ENCODE assay signal across 1 cellular context in the genomic region with DNA sequence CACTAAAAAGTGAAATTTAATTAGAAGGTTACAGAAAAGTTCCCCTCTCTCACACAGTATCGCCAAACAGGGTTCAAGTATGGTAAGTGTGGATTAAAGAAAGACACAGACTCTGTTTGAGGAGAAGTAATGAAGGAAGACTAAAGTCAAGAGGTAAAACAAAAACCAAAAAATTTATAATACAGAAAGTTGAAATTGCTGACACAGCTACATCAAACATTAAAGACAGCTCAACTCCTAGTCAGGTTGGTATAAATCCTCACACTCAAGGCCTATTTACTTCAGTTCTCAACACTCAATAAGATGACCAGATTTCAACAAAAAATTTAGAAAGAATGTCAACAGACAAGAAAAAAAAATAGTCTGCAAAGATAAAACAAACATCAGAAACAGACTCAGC.
TF ChIP-seq lines count a peak whose summit lies in the region.

No MANE protein-coding gene starts in this region.

TF ChIP-seq in GM23338, 12 proteins besides CTCF, POLR2A, EP300 and RAD21 (continued from another document):
- TF ChIP-seq, protein P1, sequence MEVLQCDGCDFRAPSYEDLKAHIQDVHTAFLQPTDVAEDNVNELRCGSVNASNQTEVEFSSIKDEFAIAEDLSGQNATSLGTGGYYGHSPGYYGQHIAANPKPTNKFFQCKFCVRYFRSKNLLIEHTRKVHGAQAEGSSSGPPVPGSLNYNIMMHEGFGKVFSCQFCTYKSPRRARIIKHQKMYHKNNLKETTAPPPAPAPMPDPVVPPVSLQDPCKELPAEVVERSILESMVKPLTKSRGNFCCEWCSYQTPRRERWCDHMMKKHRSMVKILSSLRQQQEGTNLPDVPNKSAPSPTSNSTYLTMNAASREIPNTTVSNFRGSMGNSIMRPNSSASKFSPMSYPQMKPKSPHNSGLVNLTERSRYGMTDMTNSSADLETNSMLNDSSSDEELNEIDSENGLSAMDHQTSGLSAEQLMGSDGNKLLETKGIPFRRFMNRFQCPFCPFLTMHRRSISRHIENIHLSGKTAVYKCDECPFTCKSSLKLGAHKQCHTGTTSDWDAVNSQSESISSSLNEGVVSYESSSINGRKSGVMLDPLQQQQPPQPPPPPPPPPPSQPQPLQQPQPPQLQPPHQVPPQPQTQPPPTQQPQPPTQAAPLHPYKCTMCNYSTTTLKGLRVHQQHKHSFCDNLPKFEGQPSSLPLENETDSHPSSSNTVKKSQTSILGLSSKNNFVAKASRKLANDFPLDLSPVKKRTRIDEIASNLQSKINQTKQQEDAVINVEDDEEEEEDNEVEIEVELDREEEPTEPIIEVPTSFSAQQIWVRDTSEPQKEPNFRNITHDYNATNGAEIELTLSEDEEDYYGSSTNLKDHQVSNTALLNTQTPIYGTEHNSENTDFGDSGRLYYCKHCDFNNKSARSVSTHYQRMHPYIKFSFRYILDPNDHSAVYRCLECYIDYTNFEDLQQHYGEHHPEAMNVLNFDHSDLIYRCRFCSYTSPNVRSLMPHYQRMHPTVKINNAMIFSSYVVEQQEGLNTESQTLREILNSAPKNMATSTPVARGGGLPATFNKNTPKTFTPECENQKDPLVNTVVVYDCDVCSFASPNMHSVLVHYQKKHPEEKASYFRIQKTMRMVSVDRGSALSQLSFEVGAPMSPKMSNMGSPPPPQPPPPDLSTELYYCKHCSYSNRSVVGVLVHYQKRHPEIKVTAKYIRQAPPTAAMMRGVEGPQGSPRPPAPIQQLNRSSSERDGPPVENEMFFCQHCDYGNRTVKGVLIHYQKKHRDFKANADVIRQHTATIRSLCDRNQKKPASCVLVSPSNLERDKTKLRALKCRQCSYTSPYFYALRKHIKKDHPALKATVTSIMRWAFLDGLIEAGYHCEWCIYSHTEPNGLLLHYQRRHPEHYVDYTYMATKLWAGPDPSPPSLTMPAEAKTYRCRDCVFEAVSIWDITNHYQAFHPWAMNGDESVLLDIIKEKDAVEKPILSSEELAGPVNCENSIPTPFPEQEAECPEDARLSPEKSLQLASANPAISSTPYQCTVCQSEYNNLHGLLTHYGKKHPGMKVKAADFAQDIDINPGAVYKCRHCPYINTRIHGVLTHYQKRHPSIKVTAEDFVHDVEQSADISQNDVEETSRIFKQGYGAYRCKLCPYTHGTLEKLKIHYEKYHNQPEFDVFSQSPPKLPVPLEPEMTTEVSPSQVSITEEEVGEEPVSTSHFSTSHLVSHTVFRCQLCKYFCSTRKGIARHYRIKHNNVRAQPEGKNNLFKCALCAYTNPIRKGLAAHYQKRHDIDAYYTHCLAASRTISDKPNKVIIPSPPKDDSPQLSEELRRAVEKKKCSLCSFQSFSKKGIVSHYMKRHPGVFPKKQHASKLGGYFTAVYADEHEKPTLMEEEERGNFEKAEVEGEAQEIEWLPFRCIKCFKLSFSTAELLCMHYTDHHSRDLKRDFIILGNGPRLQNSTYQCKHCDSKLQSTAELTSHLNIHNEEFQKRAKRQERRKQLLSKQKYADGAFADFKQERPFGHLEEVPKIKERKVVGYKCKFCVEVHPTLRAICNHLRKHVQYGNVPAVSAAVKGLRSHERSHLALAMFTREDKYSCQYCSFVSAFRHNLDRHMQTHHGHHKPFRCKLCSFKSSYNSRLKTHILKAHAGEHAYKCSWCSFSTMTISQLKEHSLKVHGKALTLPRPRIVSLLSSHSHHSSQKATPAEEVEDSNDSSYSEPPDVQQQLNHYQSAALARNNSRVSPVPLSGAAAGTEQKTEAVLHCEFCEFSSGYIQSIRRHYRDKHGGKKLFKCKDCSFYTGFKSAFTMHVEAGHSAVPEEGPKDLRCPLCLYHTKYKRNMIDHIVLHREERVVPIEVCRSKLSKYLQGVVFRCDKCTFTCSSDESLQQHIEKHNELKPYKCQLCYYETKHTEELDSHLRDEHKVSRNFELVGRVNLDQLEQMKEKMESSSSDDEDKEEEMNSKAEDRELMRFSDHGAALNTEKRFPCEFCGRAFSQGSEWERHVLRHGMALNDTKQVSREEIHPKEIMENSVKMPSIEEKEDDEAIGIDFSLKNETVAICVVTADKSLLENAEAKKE (CRISPR knock-in tag; IDR thresholded peaks at IDR 0.05) = no peak
- TF ChIP-seq CREB1 (CRISPR knock-in tag; IDR thresholded peaks at IDR 0.05; ENCODE audit: low read depth) = no peak
- no peak for TF ChIP-seq JUNB (IDR thresholded peaks at IDR 0.05; ENCODE audit: unreplicated experiment)
- no peak for TF ChIP-seq ZNF331 (CRISPR knock-in tag; IDR thresholded peaks at IDR 0.05; ENCODE audit: low read depth)
